In the genomic region with DNA sequence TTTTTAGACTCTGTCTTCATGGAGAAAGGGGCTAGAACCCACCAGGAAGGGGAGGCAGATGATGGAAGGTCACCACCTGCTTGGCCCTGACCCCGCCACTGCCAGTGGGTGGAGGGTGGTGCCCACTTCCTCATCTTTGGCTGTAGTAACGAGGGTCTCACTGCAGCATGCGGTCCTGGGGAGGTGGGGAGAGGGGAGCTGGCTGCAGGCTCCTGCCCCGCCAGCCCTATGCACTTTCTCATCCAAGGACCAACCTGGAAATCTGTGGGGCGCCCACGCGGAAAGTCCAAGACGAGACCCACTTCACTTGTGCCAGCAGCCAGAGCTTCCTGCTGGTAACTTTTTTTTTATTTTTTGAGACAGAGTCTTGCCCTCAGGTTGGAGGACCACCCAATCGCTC, we compare ENCODE assay signal across 17 cellular contexts.
DNase-seq lines count a peak whose midpoint lies in the region; ATAC-seq, FAIRE-seq and TF ChIP-seq lines count a peak whose summit lies in the region.
"Had no signal": no experiment of that assay in that cellular context is flagged by ENCODE, and none has a peak within 500 bp of the region (broad histone marks: within the 10 kb centered on the region; RNA-seq: fewer than 3 reads in every experiment).

No MANE protein-coding gene starts in this region.

- no peak overlapping the region for H3K56ac ChIP-seq in H9 (ENCODE audit: insufficient read length, low read depth, low read length)

- H2BK12ac ChIP-seq in H9 (ENCODE audit: insufficient read length, low read depth, low read length) = no peak overlapping the region

- TF ChIP-seq CTCF in H9 (conservative IDR thresholded peaks at IDR 0.05) (no peak), kidney (IDR thresholded peaks at IDR 0.05; ENCODE audit: borderline replicate concordance, extremely low read depth, insufficient read depth) (no peak)

- H3K4me1 ChIP-seq in BLaER1 (peaks cover 75% of the 10 kb centered on the region), H9 (ENCODE audit: insufficient read depth, low read length) (no peaks in the 10 kb centered on the region), kidney (ENCODE audit: control insufficient read depth in 1 of 2, insufficient read depth in 1 of 2, low read depth in 1 of 2, low read length in 2 of 2) (peaks cover 6 to 9% of the 10 kb centered on the region in 2 donors)
- H3K4me1 ChIP-seq: HAP-1 had no signal

- peaks cover 3% of the 10 kb centered on the region; the same call in 1 of the 2 replicates for H3K79me2 ChIP-seq in H9 (ENCODE audit: insufficient read depth, low read length)

- no peak overlapping the region for H4K5ac ChIP-seq in H9 (ENCODE audit: insufficient read length, low read depth, low read length)

- peaks cover 88% of the 10 kb centered on the region for H3K36me3 ChIP-seq in BLaER1
- H3K36me3 ChIP-seq in kidney (ENCODE audit: control insufficient read depth in 1 of 2, insufficient read depth in 2 of 2, low read length in 2 of 2) = peaks cover 3 to 23% of the 10 kb centered on the region in 2 donors

- H2BK120ac ChIP-seq in H9 (ENCODE audit: low read depth, low read length, poor library complexity, severe bottlenecking) = no peak overlapping the region

- intact Hi-C loops in kidney (cut with DNase I) = no loop called here
- intact Hi-C loops in activated CD4-positive, alpha-beta T cell treated with anti-CD3 and anti-CD28 coated beads for 36 hours (cut with DNase I, micrococcal nuclease) = no loop called here

- no peak for ATAC-seq in stimulated activated naive B cell treated with anti-CD40 and anti-IgM and Interleukin-4, amounts not matched to agents 10 μg/mL and 1 μg/mL and 100 μg/mL, for 72 hours (replicated peaks)
- ATAC-seq in activated CD4-positive, alpha-beta T cell treated with anti-CD3 and anti-CD28 coated beads for 36 hours = no peak
- ATAC-seq in HG03439 (IDR thresholded peaks at IDR 0.05; ENCODE audit: unreplicated experiment) = no peak

- POLR2A ChIA-PET in activated CD4-positive, alpha-beta T cell treated with anti-CD3 and anti-CD28 coated beads for 36 hours (lab: Charles Lee) = no interaction called here

- H2BK15ac ChIP-seq in H9 (ENCODE audit: low read depth, low read length) = no peak overlapping the region

- peaks cover 28% of the 10 kb centered on the region in 2 experiments for H3K4me1 Mint-ChIP-seq in H9
- peaks cover 20% of the 10 kb centered on the region in 2 donors for H3K4me1 Mint-ChIP-seq in stimulated activated naive B cell treated with anti-CD40 and anti-IgM and Interleukin-4, amounts not matched to agents 10 μg/mL and 1 μg/mL and 100 μg/mL, for 72 hours
- H3K4me1 Mint-ChIP-seq in activated CD4-positive, alpha-beta T cell treated with anti-CD3 and anti-CD28 coated beads for 36 hours = peaks cover 6% of the 10 kb centered on the region

- no peak overlapping the region for H3K23ac ChIP-seq in H9 (ENCODE audit: insufficient read length, low read depth, low read length)

- H3K9ac ChIP-seq in BLaER1 = no peak overlapping the region
- H3K9ac ChIP-seq in H9 (ENCODE audit: extremely low read depth, insufficient read length, low read length) = no peak overlapping the region
- no peak overlapping the region for H3K9ac ChIP-seq in kidney (ENCODE audit: low read length in 2 of 2)

- H3K9me3 ChIP-seq in BLaER1 (no peaks in the 10 kb centered on the region), H9 (ENCODE audit: control insufficient read depth, low read depth, low read length) (no peaks in the 10 kb centered on the region), kidney (ENCODE audit: control insufficient read depth in 1 of 2, low read length in 2 of 2) (no peaks in the 10 kb centered on the region)
- H3K9me3 ChIP-seq: Caco-2, HAP-1 had no signal

- FAIRE-seq in kidney (lab: Jason Lieb, UNC) = no peak
- FAIRE-seq: D721Med, G401.6, GM12891, GM19239, H1 had no signal

- H2AFZ ChIP-seq in H9 (ENCODE audit: low read length) = no peak overlapping the region

- DNase-seq in H9 (no peak), kidney (peak; percentile 42), NAMALWA (ENCODE audit: low spot score) (no peak)
- no peak for DNase-seq in stimulated activated naive B cell treated with anti-CD40 and anti-IgM and Interleukin-4, amounts not matched to agents 10 μg/mL and 1 μg/mL and 100 μg/mL, for 72 hours
- no peak for DNase-seq in activated CD4-positive, alpha-beta T cell treated with anti-CD3 and anti-CD28 coated beads for 36 hours
- DNase-seq: C1 segment of cervical spinal cord; Caco-2; CD4-positive, alpha-beta T cell had no signal

- H3K4me3 ChIP-seq in BLaER1 (no peak overlapping the region), kidney (ENCODE audit: low read length in 2 of 2) (no peak overlapping the region)
- H3K4me3 ChIP-seq: HAP-1 had no signal

- H4K20me1 ChIP-seq in BLaER1 (peaks cover 85% of the 10 kb centered on the region), H9 (ENCODE audit: control insufficient read depth, insufficient read depth, insufficient read length) (peaks cover 4% of the 10 kb centered on the region)

- H3K27ac Mint-ChIP-seq in H9 = peak overlapping the region in 2 of 3 experiments; percentile 53 to 70; a peak in 1 of 7 replicates
- H3K27ac Mint-ChIP-seq in stimulated activated naive B cell treated with anti-CD40 and anti-IgM and Interleukin-4, amounts not matched to agents 10 μg/mL and 1 μg/mL and 100 μg/mL, for 72 hours = peak overlapping the region; percentile 5
- no peak overlapping the region for H3K27ac Mint-ChIP-seq in activated CD4-positive, alpha-beta T cell treated with anti-CD3 and anti-CD28 coated beads for 36 hours
- H3K27ac Mint-ChIP-seq: B cell; CD4-positive, alpha-beta T cell had no signal

- H3K14ac ChIP-seq in H9 (ENCODE audit: insufficient read depth, low read length) = no peak overlapping the region; the same call in 1 of the 2 replicates

- CTCF ChIA-PET in activated CD4-positive, alpha-beta T cell treated with anti-CD3 and anti-CD28 coated beads for 36 hours (lab: Charles Lee) = no interaction called here

- H3K27ac ChIP-seq in BLaER1 (peak overlapping the region; percentile 56), H9 (ENCODE audit: insufficient read length, low read depth, low read length) (no peak overlapping the region), kidney (ENCODE audit: low read depth in 2 of 2, low read length in 2 of 2) (no peak overlapping the region)

- H3K4me2 ChIP-seq in BLaER1 (no peak overlapping the region), H9 (ENCODE audit: insufficient read depth, insufficient read length, low read length) (no peak overlapping the region)

- H4K91ac ChIP-seq in H9 (ENCODE audit: insufficient read length, low read depth, low read length) = no peak overlapping the region

- H3K27me3 ChIP-seq in BLaER1 (no peaks in the 10 kb centered on the region), H9 (ENCODE audit: insufficient read depth, low read length) (no peaks in the 10 kb centered on the region)

- H4K8ac ChIP-seq in H9 (replicated peaks; ENCODE audit: insufficient read length, low read depth, low read length) = no peak overlapping the region

- H2BK20ac ChIP-seq in H9 (ENCODE audit: low read depth, low read length, poor library complexity, severe bottlenecking) = no peak overlapping the region

- no peaks in the 10 kb centered on the region for H3K9me3 Mint-ChIP-seq in H9
- H3K9me3 Mint-ChIP-seq in stimulated activated naive B cell treated with anti-CD40 and anti-IgM and Interleukin-4, amounts not matched to agents 10 μg/mL and 1 μg/mL and 100 μg/mL, for 72 hours = no peaks in the 10 kb centered on the region
- H3K9me3 Mint-ChIP-seq in activated CD4-positive, alpha-beta T cell treated with anti-CD3 and anti-CD28 coated beads for 36 hours (ENCODE audit: low read depth) = no peaks in the 10 kb centered on the region
- H3K9me3 Mint-ChIP-seq: CD4-positive, alpha-beta T cell had no signal

- H3K23me2 ChIP-seq in H9 (ENCODE audit: insufficient read length, low read depth, low read length, poor library complexity, severe bottlenecking) = no peaks in the 10 kb centered on the region

- H3K4ac ChIP-seq in H9 (ENCODE audit: low read depth, low read length) = no peak overlapping the region

- H3K36me3 Mint-ChIP-seq in H9 (ENCODE audit: insufficient read depth in 1 of 3, low read depth in 3 of 3) = peaks cover 8 to 42% (median 39%) of the 10 kb centered on the region in 3 experiments; a peak in 6 of 7 replicates
- H3K36me3 Mint-ChIP-seq in stimulated activated naive B cell treated with anti-CD40 and anti-IgM and Interleukin-4, amounts not matched to agents 10 μg/mL and 1 μg/mL and 100 μg/mL, for 72 hours = peaks cover 36 to 47% of the 10 kb centered on the region in 2 donors
- H3K36me3 Mint-ChIP-seq in activated CD4-positive, alpha-beta T cell treated with anti-CD3 and anti-CD28 coated beads for 36 hours (ENCODE audit: low read depth) = peaks cover 6% of the 10 kb centered on the region

- no peaks in the 10 kb centered on the region; the same call in 1 of the 2 replicates for H3K27me3 Mint-ChIP-seq in H9 (ENCODE audit: low read depth)
- no peaks in the 10 kb centered on the region for H3K27me3 Mint-ChIP-seq in stimulated activated naive B cell treated with anti-CD40 and anti-IgM and Interleukin-4, amounts not matched to agents 10 μg/mL and 1 μg/mL and 100 μg/mL, for 72 hours
- H3K27me3 Mint-ChIP-seq in activated CD4-positive, alpha-beta T cell treated with anti-CD3 and anti-CD28 coated beads for 36 hours = no peaks in the 10 kb centered on the region
- H3K27me3 Mint-ChIP-seq: B cell; CD4-positive, alpha-beta T cell had no signal

- no peak overlapping the region for H2BK5ac ChIP-seq in H9 (ENCODE audit: insufficient read length, low read length)

- H3K79me1 ChIP-seq in H9 (ENCODE audit: insufficient read depth, low read depth, low read length, poor library complexity, severe bottlenecking) = peaks cover 6% of the 10 kb centered on the region

- WGBS in H9 (ENCODE audit: extremely low coverage, insufficient read length, low lambda C conversion rate) = no CpG with 5 or more reads among the region's 9 CpGs

- H2AK5ac ChIP-seq in H9 (ENCODE audit: insufficient read length, low read length) = no peak overlapping the region

- no peak overlapping the region for H3K18ac ChIP-seq in H9 (ENCODE audit: insufficient read length, low read depth, low read length)

- no peak overlapping the region for H3K4me3 Mint-ChIP-seq in H9
- H3K4me3 Mint-ChIP-seq in stimulated activated naive B cell treated with anti-CD40 and anti-IgM and Interleukin-4, amounts not matched to agents 10 μg/mL and 1 μg/mL and 100 μg/mL, for 72 hours = no peak overlapping the region
- H3K4me3 Mint-ChIP-seq in activated CD4-positive, alpha-beta T cell treated with anti-CD3 and anti-CD28 coated beads for 36 hours = no peak overlapping the region
- H3K4me3 Mint-ChIP-seq: B cell; CD4-positive, alpha-beta T cell had no signal

- H3T11ph ChIP-seq in H9 (ENCODE audit: low read length) = no peak overlapping the region
